14 cellular contexts compared by ENCODE assay signal in the genomic region with DNA sequence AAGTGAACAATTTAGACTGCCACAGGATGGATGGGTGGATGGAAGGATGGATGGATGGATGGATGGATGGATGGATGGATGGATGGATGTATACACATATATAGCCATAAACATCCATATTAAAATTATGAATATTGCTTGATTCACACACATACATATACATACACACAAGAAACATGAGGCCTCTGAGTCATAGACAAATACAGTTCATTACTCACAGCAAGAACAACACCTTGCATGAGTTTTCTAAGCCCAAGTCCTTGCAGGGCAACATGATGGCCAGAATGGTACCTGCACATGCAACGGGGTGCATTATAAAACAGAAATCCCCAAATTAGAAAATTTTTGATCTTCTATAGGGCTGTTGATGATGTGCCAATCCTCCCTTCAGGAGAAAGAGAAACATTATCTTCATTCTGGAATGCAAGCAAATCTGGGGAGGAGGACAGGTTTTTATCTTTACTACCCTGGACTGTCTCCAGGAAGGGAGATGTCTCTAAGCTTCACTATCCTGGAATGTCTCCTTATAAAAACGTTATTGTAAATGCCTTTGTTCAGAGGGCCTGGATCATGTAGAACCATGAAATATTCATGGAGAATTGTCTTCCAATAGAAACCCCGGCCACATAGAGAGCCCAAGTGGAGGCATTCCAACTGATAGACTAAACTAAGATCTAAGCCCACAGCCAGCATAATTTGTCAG.
"Had no signal": no experiment of that assay in that cellular context is flagged by ENCODE, and none has a peak within 500 bp of the region (broad histone marks: within the 10 kb centered on the region; RNA-seq: fewer than 3 reads in every experiment).

No MANE protein-coding gene starts in this region.

- H3K36me3 Mint-ChIP-seq: activated naive CD4-positive, alpha-beta T cell treated with anti-CD3 and anti-CD28 coated beads, Interleukin-2, amount 10 ng/mL, durations not matched to agents 7 days and 5 days; type B pancreatic cell had no signal

- H3K27ac Mint-ChIP-seq: activated naive CD4-positive, alpha-beta T cell treated with anti-CD3 and anti-CD28 coated beads, Interleukin-2, amount 10 ng/mL, durations not matched to agents 7 days and 5 days; nephron progenitor cell; stimulated activated naive CD8-positive, alpha-beta T cell treated with anti-CD3 and anti-CD28 coated beads, Interleukin-15, amount 100 ng/mL, for 72 hours; type B pancreatic cell had no signal

- DNase-seq: activated CD4-positive, alpha-beta T cell treated with anti-CD3 and anti-CD28 coated beads, Interleukin-2, amount 50 U/mL, for 4 hours; activated CD4-positive, CD25-positive, alpha-beta regulatory T cell treated with anti-CD3 and anti-CD28 coated beads, Interleukin-2, amount 50 U/mL, for 72 hours; activated naive CD4-positive, alpha-beta T cell treated with anti-CD3 and anti-CD28 coated beads, Interleukin-2, amount 10 ng/mL, durations not matched to agents 7 days and 5 days; esophagus squamous epithelium; foreskin melanocyte; head of caudate nucleus; kidney glomerular epithelial cell; left ventricle myocardium superior; mesendoderm; nephron progenitor cell; sigmoid colon; spleen; stimulated activated naive CD8-positive, alpha-beta T cell treated with anti-CD3 and anti-CD28 coated beads, Interleukin-15, amount 100 ng/mL, for 72 hours had no signal

- H3K4me1 Mint-ChIP-seq: activated naive CD4-positive, alpha-beta T cell treated with anti-CD3 and anti-CD28 coated beads, Interleukin-2, amount 10 ng/mL, durations not matched to agents 7 days and 5 days; nephron progenitor cell; stimulated activated naive CD8-positive, alpha-beta T cell treated with anti-CD3 and anti-CD28 coated beads, Interleukin-15, amount 100 ng/mL, for 72 hours had no signal

- H3K9me3 Mint-ChIP-seq: activated naive CD4-positive, alpha-beta T cell treated with anti-CD3 and anti-CD28 coated beads, Interleukin-2, amount 10 ng/mL, durations not matched to agents 7 days and 5 days; stimulated activated naive CD8-positive, alpha-beta T cell treated with anti-CD3 and anti-CD28 coated beads, Interleukin-15, amount 100 ng/mL, for 72 hours; type B pancreatic cell had no signal

- ATAC-seq: left ventricle myocardium superior; stimulated activated naive CD8-positive, alpha-beta T cell treated with anti-CD3 and anti-CD28 coated beads, Interleukin-15, amount 100 ng/mL, for 72 hours had no signal

- H3K4me3 Mint-ChIP-seq: activated naive CD4-positive, alpha-beta T cell treated with anti-CD3 and anti-CD28 coated beads, Interleukin-2, amount 10 ng/mL, durations not matched to agents 7 days and 5 days; nephron progenitor cell; stimulated activated naive CD8-positive, alpha-beta T cell treated with anti-CD3 and anti-CD28 coated beads, Interleukin-15, amount 100 ng/mL, for 72 hours; type B pancreatic cell had no signal

- H3K27me3 Mint-ChIP-seq: activated naive CD4-positive, alpha-beta T cell treated with anti-CD3 and anti-CD28 coated beads, Interleukin-2, amount 10 ng/mL, durations not matched to agents 7 days and 5 days; stimulated activated naive CD8-positive, alpha-beta T cell treated with anti-CD3 and anti-CD28 coated beads, Interleukin-15, amount 100 ng/mL, for 72 hours; type B pancreatic cell had no signal
